Comparison of ENCODE assay signal across 41 cellular contexts in genomic region chr1:29868944-29869343, GRCh38.
"Had no signal": no experiment of that assay in that cellular context is flagged by ENCODE, and none has a peak within 500 bp of the region (broad histone marks: within the 10 kb centered on the region; RNA-seq: fewer than 3 reads in every experiment).

No MANE protein-coding gene starts in this region.

- H3K27ac Mint-ChIP-seq: activated naive CD4-positive, alpha-beta T cell treated with anti-CD3 and anti-CD28 coated beads for 36 hours; activated naive CD4-positive, alpha-beta T cell treated with anti-CD3 and anti-CD28 coated beads, Interleukin-2, amount 10 ng/mL, durations not matched to agents 7 days and 5 days; activated naive CD4-positive, alpha-beta T cell treated with anti-CD3 and anti-CD28 coated beads, Interleukin-2, amount 50 U/mL, for 24 hours; activated naive CD4-positive, alpha-beta T cell treated with anti-CD3 and anti-CD28 coated beads, Interleukin-2, amount 50 U/mL, for 72 hours; activated naive CD8-positive, alpha-beta T cell; activated naive CD8-positive, alpha-beta T cell treated with anti-CD3 and anti-CD28 coated beads for 36 hours; activated naive CD8-positive, alpha-beta T cell treated with anti-CD3 and anti-CD28 coated beads, Interleukin-2, amount 10 ng/mL, durations not matched to agents 7 days and 5 days; activated naive CD8-positive, alpha-beta T cell treated with anti-CD3 and anti-CD28 coated beads, Interleukin-2, amount 50 U/mL, for 24 hours; activated T-cell treated with anti-CD3 and anti-CD28 coated beads, Interleukin-2, amount 50 U/mL, for 24 hours; activated T-cell treated with anti-CD3 and anti-CD28 coated beads, Interleukin-2, amount 50 U/mL, for 72 hours; activated T-helper 1 cell treated with anti-CD3 and anti-CD28 coated beads, Interleukin-12 subunit alpha, Interleukin-12 subunit beta, Interleukin-2, Interleukin-4 antibody, amounts not matched to agents 30 ng/mL and 10 ng/mL and 1 ng/mL, durations not matched to agents 14 hours and 24 hours and 36 hours; activated T-helper 17 cell treated with anti-CD3 and anti-CD28 coated beads, Interleukin-2, amount 50 U/mL, for 72 hours; activated T-helper 2 cell treated with anti-CD3 and anti-CD28 coated beads, Interferon-gamma antibody, Interleukin-2, Interleukin-4, amounts not matched to agents 10 μg/mL and 5 μg/mL and 100 μg/mL, durations not matched to agents 14 hours and 24 hours and 36 hours; brain had no signal

- H3K4me1 ChIP-seq: adrenal gland, ascending aorta, body of pancreas, breast epithelium had no signal

- H3K4me3 Mint-ChIP-seq: activated naive CD4-positive, alpha-beta T cell treated with anti-CD3 and anti-CD28 coated beads for 36 hours; activated naive CD4-positive, alpha-beta T cell treated with anti-CD3 and anti-CD28 coated beads, Interleukin-2, amount 10 ng/mL, durations not matched to agents 7 days and 5 days; activated naive CD4-positive, alpha-beta T cell treated with anti-CD3 and anti-CD28 coated beads, Interleukin-2, amount 50 U/mL, for 24 hours; activated naive CD8-positive, alpha-beta T cell; activated naive CD8-positive, alpha-beta T cell treated with anti-CD3 and anti-CD28 coated beads for 36 hours; activated naive CD8-positive, alpha-beta T cell treated with anti-CD3 and anti-CD28 coated beads, Interleukin-2, amount 10 ng/mL, durations not matched to agents 7 days and 5 days; activated naive CD8-positive, alpha-beta T cell treated with anti-CD3 and anti-CD28 coated beads, Interleukin-2, amount 50 U/mL, for 24 hours; activated T-cell treated with anti-CD3 and anti-CD28 coated beads, Interleukin-2, amount 50 U/mL, for 24 hours; activated T-cell treated with anti-CD3 and anti-CD28 coated beads, Interleukin-2, amount 50 U/mL, for 4 hours; activated T-cell treated with anti-CD3 and anti-CD28 coated beads, Interleukin-2, amount 50 U/mL, for 72 hours; activated T-helper 1 cell treated with anti-CD3 and anti-CD28 coated beads, Interleukin-12 subunit alpha, Interleukin-12 subunit beta, Interleukin-2, Interleukin-4 antibody, amounts not matched to agents 30 ng/mL and 10 ng/mL and 1 ng/mL, durations not matched to agents 14 hours and 24 hours and 36 hours; activated T-helper 17 cell treated with anti-CD3 and anti-CD28 coated beads, Interleukin-2, amount 50 U/mL, for 72 hours; brain; central memory CD8-positive, alpha-beta T cell had no signal

- H3K4me3 ChIP-seq: adrenal gland, ascending aorta, body of pancreas, breast epithelium, cardiac muscle cell had no signal

- H3K4me1 Mint-ChIP-seq: activated naive CD4-positive, alpha-beta T cell treated with anti-CD3 and anti-CD28 coated beads, Interleukin-2, amount 10 ng/mL, durations not matched to agents 7 days and 5 days; activated naive CD4-positive, alpha-beta T cell treated with anti-CD3 and anti-CD28 coated beads, Interleukin-2, amount 50 U/mL, for 24 hours; activated naive CD8-positive, alpha-beta T cell treated with anti-CD3 and anti-CD28 coated beads for 36 hours; activated naive CD8-positive, alpha-beta T cell treated with anti-CD3 and anti-CD28 coated beads, Interleukin-2, amount 10 ng/mL, durations not matched to agents 7 days and 5 days; activated naive CD8-positive, alpha-beta T cell treated with anti-CD3 and anti-CD28 coated beads, Interleukin-2, amount 50 U/mL, for 24 hours; activated T-helper 17 cell treated with anti-CD3 and anti-CD28 coated beads, Interleukin-2, amount 50 U/mL, for 72 hours; brain; central memory CD8-positive, alpha-beta T cell had no signal

- DNase-seq: activated effector memory CD4-positive, alpha-beta T cell treated with anti-CD3 and anti-CD28 coated beads, Interleukin-2, amount 50 U/mL, for 16 hours; activated effector memory CD4-positive, alpha-beta T cell treated with Interleukin-2 at 50 U/mL for 16 hours; activated gamma-delta T cell; activated gamma-delta T cell treated with Interleukin-2 at 50 U/mL for 16 hours; activated naive CD4-positive, alpha-beta T cell; activated naive CD4-positive, alpha-beta T cell treated with anti-CD3 and anti-CD28 coated beads for 36 hours; activated naive CD4-positive, alpha-beta T cell treated with anti-CD3 and anti-CD28 coated beads, Interleukin-2, amount 10 ng/mL, durations not matched to agents 7 days and 5 days; activated naive CD4-positive, alpha-beta T cell treated with anti-CD3 and anti-CD28 coated beads, Interleukin-2, amount 50 U/mL, for 16 hours; activated naive CD4-positive, alpha-beta T cell treated with Interleukin-2 at 50 U/mL for 16 hours; activated naive CD8-positive, alpha-beta T cell treated with anti-CD3 and anti-CD28 coated beads for 36 hours; activated naive CD8-positive, alpha-beta T cell treated with anti-CD3 and anti-CD28 coated beads, Interleukin-2, amount 10 ng/mL, durations not matched to agents 7 days and 5 days; activated naive CD8-positive, alpha-beta T cell treated with anti-CD3 and anti-CD28 coated beads, Interleukin-2, amount 50 U/mL, for 24 hours; activated T-cell treated with anti-CD3 and anti-CD28 coated beads for 4 hours; activated T-cell treated with anti-CD3 and anti-CD28 coated beads, Interleukin-2, amount 50 U/mL, for 1 hour; activated T-cell treated with anti-CD3 and anti-CD28 coated beads, Interleukin-2, amount 50 U/mL, for 24 hours; activated T-cell treated with anti-CD3 and anti-CD28 coated beads, Interleukin-2, amount 50 U/mL, for 4 hours; activated T-cell treated with anti-CD3 and anti-CD28 coated beads, Interleukin-2, amount 50 U/mL, for 48 hours; activated T-cell treated with anti-CD3 and anti-CD28 coated beads, Interleukin-2, amount 50 U/mL, for 72 hours; adrenal gland; amniotic stem cell; amygdala; anterior cingulate cortex; aorta; body of pancreas; brain microvascular endothelial cell; caudate nucleus; central memory CD4-positive, alpha-beta T cell; cerebellar nuclear complex had no signal

- FAIRE-seq: astrocyte, bronchial epithelial cell had no signal

- H3K9me3 Mint-ChIP-seq: activated naive CD4-positive, alpha-beta T cell treated with anti-CD3 and anti-CD28 coated beads for 36 hours; activated naive CD4-positive, alpha-beta T cell treated with anti-CD3 and anti-CD28 coated beads, Interleukin-2, amount 10 ng/mL, durations not matched to agents 7 days and 5 days; activated naive CD4-positive, alpha-beta T cell treated with anti-CD3 and anti-CD28 coated beads, Interleukin-2, amount 50 U/mL, for 24 hours; activated naive CD8-positive, alpha-beta T cell treated with anti-CD3 and anti-CD28 coated beads for 36 hours; activated naive CD8-positive, alpha-beta T cell treated with anti-CD3 and anti-CD28 coated beads, Interleukin-2, amount 50 U/mL, for 24 hours; activated T-cell treated with anti-CD3 and anti-CD28 coated beads, Interleukin-2, amount 50 U/mL, for 24 hours; activated T-helper 1 cell treated with anti-CD3 and anti-CD28 coated beads, Interleukin-12 subunit alpha, Interleukin-12 subunit beta, Interleukin-2, Interleukin-4 antibody, amounts not matched to agents 30 ng/mL and 10 ng/mL and 1 ng/mL, durations not matched to agents 14 hours and 24 hours and 36 hours; activated T-helper 2 cell treated with anti-CD3 and anti-CD28 coated beads, Interferon-gamma antibody, Interleukin-2, Interleukin-4, amounts not matched to agents 10 μg/mL and 5 μg/mL and 100 μg/mL, durations not matched to agents 14 hours and 24 hours and 36 hours; central memory CD8-positive, alpha-beta T cell had no signal

- H3K9me3 ChIP-seq: adrenal gland, ascending aorta, body of pancreas, breast epithelium had no signal

- H3K36me3 Mint-ChIP-seq: activated naive CD4-positive, alpha-beta T cell treated with anti-CD3 and anti-CD28 coated beads, Interleukin-2, amount 10 ng/mL, durations not matched to agents 7 days and 5 days; activated naive CD4-positive, alpha-beta T cell treated with anti-CD3 and anti-CD28 coated beads, Interleukin-2, amount 50 U/mL, for 24 hours; activated naive CD4-positive, alpha-beta T cell treated with anti-CD3 and anti-CD28 coated beads, Interleukin-2, amount 50 U/mL, for 72 hours; activated naive CD8-positive, alpha-beta T cell; activated naive CD8-positive, alpha-beta T cell treated with anti-CD3 and anti-CD28 coated beads for 36 hours; activated naive CD8-positive, alpha-beta T cell treated with anti-CD3 and anti-CD28 coated beads, Interleukin-2, amount 10 ng/mL, durations not matched to agents 7 days and 5 days; brain had no signal

- ATAC-seq: activated naive CD4-positive, alpha-beta T cell treated with anti-CD3 and anti-CD28 coated beads, Interleukin-2, amount 50 U/mL, for 72 hours; activated naive CD8-positive, alpha-beta T cell treated with anti-CD3 and anti-CD28 coated beads, Interleukin-2, amount 50 U/mL, for 24 hours; activated T-cell treated with anti-CD3 and anti-CD28 coated beads, Interleukin-2, amount 50 U/mL, for 4 hours; activated T-cell treated with anti-CD3 and anti-CD28 coated beads, Interleukin-2, amount 50 U/mL, for 72 hours; activated T-helper 17 cell treated with anti-CD3 and anti-CD28 coated beads, Interleukin-2, amount 50 U/mL, for 72 hours; body of pancreas had no signal

- H3K27me3 ChIP-seq: ascending aorta, body of pancreas, brain microvascular endothelial cell, cardiac muscle cell had no signal

- H3K27ac ChIP-seq: adrenal gland, ascending aorta, body of pancreas, brain microvascular endothelial cell, breast epithelium, cardiac muscle cell had no signal

- H3K36me3 ChIP-seq: adrenal gland, ascending aorta, brain microvascular endothelial cell, breast epithelium, cardiac muscle cell had no signal
